16 cellular contexts compared by ENCODE assay signal in genomic region chr7:50703654-50704053, GRCh38.
DNase-seq lines count a peak whose midpoint lies in the region; ATAC-seq, FAIRE-seq and TF ChIP-seq lines count a peak whose summit lies in the region.
"Had no signal": no experiment of that assay in that cellular context is flagged by ENCODE, and none has a peak within 500 bp of the region (broad histone marks: within the 10 kb centered on the region; RNA-seq: fewer than 3 reads in every experiment).

No MANE protein-coding gene starts in this region.

- TF ChIP-seq CTCF in liver (IDR thresholded peaks at IDR 0.05; ENCODE audit: low read depth, low read length, missing input control) (no peak), HepG2 (CRISPR knock-in tag; IDR thresholded peaks at IDR 0.05) (no peak), WTC11 (IDR thresholded peaks at IDR 0.05) (no peak), keratinocyte (optimal IDR thresholded peaks at IDR 0.05 in 1 of 3, IDR thresholded peaks at IDR 0.05 in 1 of 3, conservative IDR thresholded peaks at IDR 0.05 in 1 of 3; ENCODE audit: extremely low read depth in 1 of 3, insufficient read depth in 2 of 3, low read length in 3 of 3) (no peak)

- WGBS in liver: 95% methylated on average over 6 of the region's 6 CpGs
- 91% methylated on average over 6 of the region's 6 CpGs for WGBS in HepG2 (ENCODE audit: low lambda C conversion rate)

- peaks cover 14% of the 10 kb centered on the region for H3K36me3 Mint-ChIP-seq in WTC11

- in situ Hi-C loops in HepG2 (cut with HindIII; ENCODE audit: extremely low pct_ligation_motif_present, low pct_unique_long_range_greater_than_20kb): no loop called here

- TF ChIP-seq RAD21 in liver (IDR thresholded peaks at IDR 0.05) (no peak), HepG2 (CRISPR knock-in tag; IDR thresholded peaks at IDR 0.05) (no peak)

- H3K4me3 Mint-ChIP-seq in WTC11: no peak overlapping the region
- H3K4me3 Mint-ChIP-seq: CD14-positive monocyte; CD4-positive, alpha-beta memory T cell; H9 had no signal

- no peak for TF ChIP-seq EP300 in HepG2 (IDR thresholded peaks at IDR 0.05; ENCODE audit: low read depth in 2 of 2, low read length in 2 of 2)
- no peak for TF ChIP-seq EP300 in HepG2 (CRISPR knock-in tag; IDR thresholded peaks at IDR 0.05; ENCODE audit: borderline replicate concordance)

- H3K36me3 ChIP-seq in liver (ENCODE audit: control insufficient read depth in 4 of 4, insufficient read depth in 3 of 4, low read depth in 1 of 4, low read length in 3 of 4) (peaks cover 0 to 8% (median 2%) of the 10 kb centered on the region in 4 donors), HepG2 (replicated peaks in 1 of 2; ENCODE audit: control insufficient read depth in 1 of 2, insufficient read depth in 2 of 2, low read length in 2 of 2) (no peaks in the 10 kb centered on the region), keratinocyte (ENCODE audit: control insufficient read depth in 2 of 2, extremely low read depth in 1 of 2, insufficient read depth in 2 of 2, low read length in 2 of 2) (peaks cover 0 to 1% of the 10 kb centered on the region in 2 experiments)

- TF ChIP-seq POLR2A in HepG2 (IDR thresholded peaks at IDR 0.05; ENCODE audit: insufficient read depth in 1 of 2, low read depth in 2 of 2, low read length in 2 of 2): no peak

- H3K9me1 ChIP-seq in keratinocyte (ENCODE audit: control insufficient read depth, extremely low read depth, insufficient read depth, low read length): no peaks in the 10 kb centered on the region

- H3K4me1 Mint-ChIP-seq in WTC11: peaks cover 53% of the 10 kb centered on the region
- H3K4me1 Mint-ChIP-seq: CD14-positive monocyte had no signal

- no peaks in the 10 kb centered on the region for H3K27me3 ChIP-seq in liver (ENCODE audit: control insufficient read depth in 4 of 4, insufficient read depth in 4 of 4, low read length in 3 of 4)
- H3K27me3 ChIP-seq in HepG2 (ENCODE audit: control insufficient read depth in 1 of 2, insufficient read depth in 2 of 2, low read length in 2 of 2): no peaks in the 10 kb centered on the region
- no peaks in the 10 kb centered on the region for H3K27me3 ChIP-seq in keratinocyte (ENCODE audit: control insufficient read depth, extremely low read depth, insufficient read depth, low read length)
- H3K27me3 ChIP-seq: BLaER1 had no signal

- POLR2A ChIA-PET in HepG2 (lab: Yijun Ruan, JAX): no interaction called here
- POLR2A ChIA-PET in WTC11 (lab: Charles Lee): no interaction called here

- dilution Hi-C loops in keratinocyte (cut with MboI; ENCODE audit: extremely low pct_ligation_motif_present, low sequenced_read_pairs): no loop called here

- FAIRE-seq in HepG2 (lab: Jason Lieb, UNC) (no peak), keratinocyte (lab: Jason Lieb, UNC) (peak; percentile 9)
- FAIRE-seq: H1 had no signal

- H3K4me3 ChIP-seq in liver (ENCODE audit: low read depth in 1 of 3, low read length in 3 of 3): no peak overlapping the region
- H3K4me3 ChIP-seq in HepG2 (replicated peaks in 1 of 3; ENCODE audit: insufficient read depth in 1 of 3, low read depth in 2 of 3, low read length in 3 of 3): no peak overlapping the region
- H3K4me3 ChIP-seq in keratinocyte (ENCODE audit: control insufficient read depth in 2 of 3, extremely low read depth in 1 of 3, insufficient read depth in 2 of 3, low read depth in 1 of 3, low read length in 3 of 3): no peak overlapping the region
- H3K4me3 ChIP-seq: BLaER1 had no signal

- H4K20me1 ChIP-seq in HepG2 (ENCODE audit: insufficient read depth, low read length) (no peaks in the 10 kb centered on the region), keratinocyte (ENCODE audit: control insufficient read depth, extremely low read depth, insufficient read depth, low read length) (no peaks in the 10 kb centered on the region)

- ATAC-seq in HepG2 (no peak), WTC11 (0 out of 2 replicates have a peak, but pooled peaks have one; percentile 21)

- no peaks in the 10 kb centered on the region for H3K9me3 Mint-ChIP-seq in WTC11
- H3K9me3 Mint-ChIP-seq: CD4-positive, alpha-beta memory T cell; H9 had no signal

- intact Hi-C loops in HepG2 (cut with micrococcal nuclease; ENCODE audit: unreplicated experiment): no loop called here

- DNase-seq in HepG2 (ENCODE audit: low spot score) (no peak), WTC11 (ENCODE audit: low spot score) (no peak), keratinocyte (ENCODE audit: low read depth, low spot score) (no peak), NCI-H1092 (lab: John Stamatoyannopoulos, UW) (no peak), retina (no peak)
- no peak for DNase-seq in stimulated activated CD4-positive, alpha-beta T cell treated with anti-CD3 and anti-CD28 coated beads, Interleukin-15, amount 100 ng/mL, for 24 hours
- DNase-seq: 8988T; CD4-positive, alpha-beta memory T cell; DMS153; DMS79; GF-D8; H9 had no signal

- no peak overlapping the region for H2AFZ ChIP-seq in HepG2 (ENCODE audit: low read length)
- no peak overlapping the region for H2AFZ ChIP-seq in keratinocyte (ENCODE audit: control insufficient read depth, low read length)

- H3K4me1 ChIP-seq in liver (ENCODE audit: control insufficient read depth in 4 of 4, insufficient read depth in 4 of 4, low read length in 3 of 4): peaks cover 6 to 37% (median 16%) of the 10 kb centered on the region in 4 donors
- H3K4me1 ChIP-seq in HepG2 (ENCODE audit: insufficient read depth, low read length): peaks cover 9% of the 10 kb centered on the region
- H3K4me1 ChIP-seq in keratinocyte (ENCODE audit: control insufficient read depth, extremely low read depth, insufficient read depth, low read length): peaks cover 6% of the 10 kb centered on the region
- H3K4me1 ChIP-seq: BLaER1 had no signal

- H3K9ac ChIP-seq in liver (ENCODE audit: low read depth in 1 of 2, low read length in 2 of 2) (no peak overlapping the region), HepG2 (ENCODE audit: insufficient read depth, low read depth, low read length) (no peak overlapping the region), keratinocyte (ENCODE audit: control insufficient read depth, extremely low read depth, insufficient read depth, low read length) (no peak overlapping the region)
- H3K9ac ChIP-seq: BLaER1 had no signal

- no peak overlapping the region for H3K4me2 ChIP-seq in HepG2 (ENCODE audit: low read depth, low read length)
- H3K4me2 ChIP-seq in keratinocyte (ENCODE audit: control insufficient read depth, extremely low read depth, insufficient read depth, low read depth, low read length): no peak overlapping the region
- H3K4me2 ChIP-seq: BLaER1 had no signal

- peak overlapping the region; percentile 9 to 32 for H3K27ac ChIP-seq in liver (ENCODE audit: low read depth in 1 of 2, low read length in 2 of 2)
- no peak overlapping the region for H3K27ac ChIP-seq in HepG2 (ENCODE audit: extremely low read length, insufficient read depth, low read length)
- no peak overlapping the region for H3K27ac ChIP-seq in keratinocyte (ENCODE audit: control insufficient read depth, insufficient read depth, low read length)
- H3K27ac ChIP-seq: BLaER1 had no signal

- H3K79me2 ChIP-seq in HepG2 (ENCODE audit: insufficient read depth, low read length) (no peaks in the 10 kb centered on the region), keratinocyte (ENCODE audit: control insufficient read depth, insufficient read depth, low read length) (no peaks in the 10 kb centered on the region)

- CTCF ChIA-PET in HepG2 (lab: Yijun Ruan, JAX; ENCODE audit: low intra/inter-chr PET ratio, low total read pairs): no interaction called here
- CTCF ChIA-PET in WTC11 (lab: Charles Lee): interaction anchor here (0.6 to 2.0 kb wide), 4 partner anchors 15 to 457 kb away, joined by 3 to 6 read pairs (median 4); no protein-coding TSS in a partner anchor

- no TSS peak for BruUV-seq in HepG2 (replicated peaks; lab: Mats Ljungman, UMichigan)

- H3K27me3 Mint-ChIP-seq in WTC11 (ENCODE audit: low read depth): no peaks in the 10 kb centered on the region
- H3K27me3 Mint-ChIP-seq: CD4-positive, alpha-beta memory T cell had no signal

- H3K9me3 ChIP-seq in liver (ENCODE audit: control insufficient read depth in 4 of 4, low read length in 3 of 4): no peaks in the 10 kb centered on the region
- H3K9me3 ChIP-seq in HepG2 (ENCODE audit: low read length): no peaks in the 10 kb centered on the region
- H3K9me3 ChIP-seq in keratinocyte (ENCODE audit: control insufficient read depth, low read depth, low read length): no peaks in the 10 kb centered on the region
- H3K9me3 ChIP-seq: BLaER1 had no signal

- peak overlapping the region; percentile 88 for H3K27ac Mint-ChIP-seq in WTC11
- H3K27ac Mint-ChIP-seq: CD14-positive monocyte; CD4-positive, alpha-beta memory T cell had no signal

TF ChIP-seq in liver, 16 proteins besides CTCF, POLR2A, EP300 and RAD21:
- TF ChIP-seq YY1 (IDR thresholded peaks at IDR 0.05) (no peak), FOXA2 (IDR thresholded peaks at IDR 0.05) (no peak), GABPA (IDR thresholded peaks at IDR 0.05 in 1 of 2, conservative IDR thresholded peaks at IDR 0.05 in 1 of 2) (no peak), HNF4A (conservative IDR thresholded peaks at IDR 0.05) (no peak)

TF ChIP-seq in HepG2, 621 proteins besides CTCF, POLR2A, EP300 and RAD21:
- TF ChIP-seq ZMAT5 (CRISPR knock-in tag; IDR thresholded peaks at IDR 0.05; ENCODE audit: borderline replicate concordance, low read depth) (no peak), CBX1 (IDR thresholded peaks at IDR 0.05; ENCODE audit: low read depth) (no peak), ZNF501 (CRISPR knock-in tag; IDR thresholded peaks at IDR 0.05) (no peak), CBFB (CRISPR knock-in tag; IDR thresholded peaks at IDR 0.05) (no peak), KLF13 (CRISPR knock-in tag; IDR thresholded peaks at IDR 0.05) (no peak), ZNF879 (CRISPR knock-in tag; IDR thresholded peaks at IDR 0.05) (no peak), ZNF34 (CRISPR knock-in tag; IDR thresholded peaks at IDR 0.05; ENCODE audit: borderline replicate concordance) (no peak)
TF ChIP-seq in HepG2: peak in this region for 0.

TF ChIP-seq in WTC11, 78 proteins besides CTCF, POLR2A, EP300 and RAD21 (continues in another document):
- TF ChIP-seq NFATC4 (CRISPR knock-in tag; IDR thresholded peaks at IDR 0.05): no peak
- TF ChIP-seq ATF6 (CRISPR knock-in tag; IDR thresholded peaks at IDR 0.05): no peak

Comparison
In these comparisons a context has a peak if more than half of its experiments do, and no peak if none do; other contexts are left out.
1. H3K27ac ChIP-seq: peak in liver (2 of 2); none in HepG2 (single experiment) and keratinocyte (single experiment).